In genomic region chr5:137304227-137304874, GRCh38 we compare ENCODE assay signal across 11 cellular contexts.
A peak's percentile ranks its signal among the peaks of the same experiment; 100 is the strongest.
DNase-seq lines count a peak whose midpoint lies in the region; ATAC-seq and TF ChIP-seq lines count a peak whose summit lies in the region.
"Had no signal": no experiment of that assay in that cellular context is flagged by ENCODE, and none has a peak within 500 bp of the region (broad histone marks: within the 10 kb centered on the region; RNA-seq: fewer than 3 reads in every experiment).

No MANE protein-coding gene starts in this region.

- H3K4me1 ChIP-seq in hepatocyte (ENCODE audit: insufficient read depth): peaks cover 8% of the 10 kb centered on the region

- H3K79me2 ChIP-seq in hepatocyte: no peaks in the 10 kb centered on the region

- H3K36me3 ChIP-seq in hepatocyte (replicated peaks; ENCODE audit: insufficient read depth, low read depth) (no peaks in the 10 kb centered on the region), H7 (replicated peaks; ENCODE audit: control insufficient read depth, insufficient read depth, low read length) (no peaks in the 10 kb centered on the region)
- H3K36me3 ChIP-seq: tibial nerve had no signal

- H2AFZ ChIP-seq in hepatocyte: no peak overlapping the region

- no peaks in the 10 kb centered on the region for H3K9me3 ChIP-seq in hepatocyte (ENCODE audit: low read depth)
- H3K9me3 ChIP-seq: tibial nerve had no signal

- peak; percentile 2 for DNase-seq in COLO668 (lab: John Stamatoyannopoulos, UW; ENCODE audit: unreplicated experiment)
- DNase-seq in NCI-H128 (lab: John Stamatoyannopoulos, UW; ENCODE audit: unreplicated experiment): peak; percentile 55
- peak; percentile 98 for DNase-seq in NCI-H69 (lab: John Stamatoyannopoulos, UW)
- peak; percentile 31 for DNase-seq in hepatocyte (ENCODE audit: low spot score)
- no peak for DNase-seq in H7
- DNase-seq in T-helper 9 cell: no peak
- DNase-seq: activated CD4-positive, alpha-beta T cell treated with anti-CD3 and anti-CD28 coated beads for 4 hours had no signal

- no peaks in the 10 kb centered on the region for H4K20me1 ChIP-seq in hepatocyte (ENCODE audit: insufficient read depth, poor library complexity, severe bottlenecking)

- no peak overlapping the region for H3K4me2 ChIP-seq in hepatocyte

- WGBS in hepatocyte (ENCODE audit: low lambda C conversion rate, missing lambda C conversion rate): 56% methylated on average over 4 of the region's 4 CpGs

- H3K27me3 ChIP-seq in hepatocyte (no peaks in the 10 kb centered on the region), H7 (ENCODE audit: control insufficient read depth, insufficient read depth, low read length) (no peaks in the 10 kb centered on the region)
- H3K27me3 ChIP-seq: tibial nerve had no signal

- ATAC-seq in HG03521 (IDR thresholded peaks at IDR 0.05; ENCODE audit: unreplicated experiment): no peak
- ATAC-seq in GM21390 (IDR thresholded peaks at IDR 0.05; ENCODE audit: unreplicated experiment): no peak
- ATAC-seq: GM12878 had no signal

- no peak for TF ChIP-seq CTCF in hepatocyte (IDR thresholded peaks at IDR 0.05; ENCODE audit: poor library complexity)

- H3K9me2 ChIP-seq in hepatocyte (replicated peaks; ENCODE audit: insufficient read depth): no peaks in the 10 kb centered on the region

- H3K27ac ChIP-seq in hepatocyte: no peak overlapping the region

- H3K4me3 ChIP-seq in hepatocyte (no peak overlapping the region), H7 (ENCODE audit: insufficient read depth, low read depth, low read length) (no peak overlapping the region)
- H3K4me3 ChIP-seq: GM12878, tibial nerve had no signal

Comparison
In these comparisons a context has a peak if more than half of its experiments do, and no peak if none do; other contexts are left out.
1. DNase-seq: peak in COLO668 (single experiment), NCI-H128 (single experiment), NCI-H69 (single experiment) and hepatocyte (single experiment); none in H7 (single experiment) and T-helper 9 cell (single experiment).